In genomic region chr1:220045356-220046051, GRCh38 we compare ENCODE assay signal across 8 cellular contexts. TPM values are rescaled to one million over a fixed set of nuclear protein-coding genes. Genes with fewer than 3 reads are reported as not detected.
DNase-seq lines count a peak whose midpoint lies in the region; ATAC-seq, FAIRE-seq and TF ChIP-seq lines count a peak whose summit lies in the region.

No MANE protein-coding gene starts in this region.

- CTCF ChIA-PET in CD8-positive, alpha-beta memory T cell (lab: Charles Lee), result interaction anchor here (0.7 to 1.3 kb wide), 3 partner anchors 12 to 66 kb away, joined by 3 read pairs; no protein-coding TSS in a partner anchor

- H3K4me1 Mint-ChIP-seq in CD8-positive, alpha-beta memory T cell, result peaks cover 30 to 55% (median 41%) of the 10 kb centered on the region in 3 donors
- H3K4me1 Mint-ChIP-seq in effector memory CD8-positive, alpha-beta T cell (ENCODE audit: low read depth in 2 of 2), result peaks cover 15 to 30% of the 10 kb centered on the region in 2 donors
- peaks cover 25 to 27% of the 10 kb centered on the region in 2 donors for H3K4me1 Mint-ChIP-seq in natural killer cell

- DNase-seq in CD8-positive, alpha-beta memory T cell, result peak in 3 of 5 donors; percentile 17 to 47 (median 18)
- no peak for DNase-seq in RWPE2 (ENCODE audit: low spot score)
- DNase-seq in effector memory CD8-positive, alpha-beta T cell, result no peak
- no peak for DNase-seq in natural killer cell
- DNase-seq in RCC 7860 (ENCODE audit: low spot score), result no peak

- ATAC-seq in GM21529 (IDR thresholded peaks at IDR 0.05; ENCODE audit: unreplicated experiment), result peak; percentile 26
- no peak for ATAC-seq in RWPE2 (ENCODE audit: low read depth)
- peak; percentile 13 for ATAC-seq in effector memory CD8-positive, alpha-beta T cell (replicated peaks)
- no peak for ATAC-seq in natural killer cell
- ATAC-seq in HG02623 (IDR thresholded peaks at IDR 0.05; ENCODE audit: unreplicated experiment), result no peak
- ATAC-seq in GM19324 (IDR thresholded peaks at IDR 0.05; ENCODE audit: low FRiP score, unreplicated experiment), result no peak

- POLR2A ChIA-PET in CD8-positive, alpha-beta memory T cell (lab: Charles Lee), result interaction anchor here (0.6 to 1.0 kb wide), 2 partner anchors 9 to 44 kb away, joined by 7 to 8 read pairs; partner anchors contain the start of gene BPNT1

- no peak for TF ChIP-seq CTCF in RWPE2 (IDR thresholded peaks at IDR 0.05; ENCODE audit: poor library complexity, severe bottlenecking)
- TF ChIP-seq CTCF in natural killer cell (IDR thresholded peaks at IDR 0.05), result no peak

- peak overlapping the region; percentile 81 for H3K4me3 ChIP-seq in CD8-positive, alpha-beta memory T cell (ENCODE audit: low read length)
- peak overlapping the region; percentile 76 for H3K4me3 ChIP-seq in RWPE2 (ENCODE audit: severe bottlenecking)

- H3K9me3 ChIP-seq in CD8-positive, alpha-beta memory T cell (ENCODE audit: low read length), result no peaks in the 10 kb centered on the region
- no peaks in the 10 kb centered on the region for H3K9me3 ChIP-seq in RWPE2 (ENCODE audit: severe bottlenecking)

- peak overlapping the region; percentile 87 for H3K27ac ChIP-seq in CD8-positive, alpha-beta memory T cell (ENCODE audit: low read depth, low read length)
- peak overlapping the region; percentile 45 for H3K27ac ChIP-seq in RWPE2 (ENCODE audit: poor library complexity, severe bottlenecking)

- H3K9me3 Mint-ChIP-seq in CD8-positive, alpha-beta memory T cell, result no peaks in the 10 kb centered on the region
- H3K9me3 Mint-ChIP-seq in effector memory CD8-positive, alpha-beta T cell, result no peaks in the 10 kb centered on the region
- no peaks in the 10 kb centered on the region for H3K9me3 Mint-ChIP-seq in natural killer cell

- peaks cover 26% of the 10 kb centered on the region for H3K4me1 ChIP-seq in CD8-positive, alpha-beta memory T cell (ENCODE audit: insufficient read depth, low read length)
- H3K4me1 ChIP-seq in RWPE2 (ENCODE audit: insufficient read depth, poor library complexity, severe bottlenecking), result peaks cover 4% of the 10 kb centered on the region

- peak overlapping the region; percentile 90 to 99 (median 95) for H3K27ac Mint-ChIP-seq in CD8-positive, alpha-beta memory T cell
- peak overlapping the region; percentile 89 to 92 for H3K27ac Mint-ChIP-seq in effector memory CD8-positive, alpha-beta T cell
- H3K27ac Mint-ChIP-seq in natural killer cell, result peak overlapping the region; percentile 94 to 96

- H3K36me3 ChIP-seq in CD8-positive, alpha-beta memory T cell (ENCODE audit: insufficient read depth, low read length), result no peaks in the 10 kb centered on the region
- no peaks in the 10 kb centered on the region; the same call in 1 of the 2 replicates for H3K36me3 ChIP-seq in RWPE2 (ENCODE audit: low read depth)

- FAIRE-seq in RCC 7860 (lab: Jason Lieb, UNC), result no peak

- peak overlapping the region; percentile 85 to 97 (median 94) for H3K4me3 Mint-ChIP-seq in CD8-positive, alpha-beta memory T cell
- peak overlapping the region; percentile 83 to 94 for H3K4me3 Mint-ChIP-seq in effector memory CD8-positive, alpha-beta T cell
- H3K4me3 Mint-ChIP-seq in natural killer cell, result peak overlapping the region; percentile 98

- H3K36me3 Mint-ChIP-seq in CD8-positive, alpha-beta memory T cell, result peaks cover 0 to 23% (median 0%) of the 10 kb centered on the region in 3 donors
- H3K36me3 Mint-ChIP-seq in effector memory CD8-positive, alpha-beta T cell (ENCODE audit: insufficient read depth), result peaks cover 28% of the 10 kb centered on the region
- H3K36me3 Mint-ChIP-seq in natural killer cell, result no peaks in the 10 kb centered on the region

- intact Hi-C loops in natural killer cell (cut with micrococcal nuclease), result loop anchor here (1.0 to 2.0 kb wide), 3 partner anchors 44 to 227 kb away; partner anchors contain the start of genes BPNT1 and RAB3GAP2

- H3K27me3 Mint-ChIP-seq in CD8-positive, alpha-beta memory T cell, result no peaks in the 10 kb centered on the region
- no peaks in the 10 kb centered on the region for H3K27me3 Mint-ChIP-seq in effector memory CD8-positive, alpha-beta T cell
- H3K27me3 Mint-ChIP-seq in natural killer cell (ENCODE audit: low read depth in 2 of 2), result no peaks in the 10 kb centered on the region

- H3K27me3 ChIP-seq in CD8-positive, alpha-beta memory T cell (ENCODE audit: insufficient read depth, low read length, poor library complexity, severe bottlenecking), result no peaks in the 10 kb centered on the region
- H3K27me3 ChIP-seq in RWPE2 (ENCODE audit: insufficient read depth, poor library complexity, severe bottlenecking), result no peaks in the 10 kb centered on the region

RNA-seq across cellular contexts. Expression of gene EPRS1, which starts 0.8 kb away (rescaled TPM):
- 100 to 1,000 TPM; 174 to 204 TPM for total RNA-seq in CD8-positive, alpha-beta memory T cell
- 51.8 TPM for polyA plus RNA-seq in CD8-positive, alpha-beta memory T cell
- 10 to 100 TPM; 46.8 to 61.2 (median 47.4) TPM for total RNA-seq in natural killer cell

RNA-seq across cellular contexts. Expression of gene BPNT1, which starts 44.1 kb away (rescaled TPM):
- total RNA-seq in CD8-positive, alpha-beta memory T cell, result 10 to 100 TPM; 24.8 to 26.3 TPM
- polyA plus RNA-seq in CD8-positive, alpha-beta memory T cell, result 21.3 TPM
- total RNA-seq in natural killer cell, result 10 to 100 TPM in 1 of 3 donors, 1 to 10 TPM in 2; 8.8 to 11.6 (median 8.9) TPM

RNA-seq across cellular contexts. Expression of gene IARS2, which starts 48.4 kb away (rescaled TPM):
- total RNA-seq in CD8-positive, alpha-beta memory T cell, result 10 to 100 TPM; 80.8 to 83.0 TPM
- 68.9 TPM for polyA plus RNA-seq in CD8-positive, alpha-beta memory T cell
- total RNA-seq in natural killer cell, result 10 to 100 TPM; 27.5 to 35.0 (median 34.0) TPM

Comparison
In these comparisons a context has a peak if more than half of its experiments do, and no peak if none do; other contexts are left out.
1. DNase-seq: peak in CD8-positive, alpha-beta memory T cell (3 of 5); none in RWPE2 (single experiment), effector memory CD8-positive, alpha-beta T cell (0 of 3), natural killer cell (single experiment) and RCC 7860 (single experiment).
2. ATAC-seq: peak in GM21529 (single experiment) and effector memory CD8-positive, alpha-beta T cell (single experiment); none in RWPE2 (single experiment), natural killer cell (0 of 3), HG02623 (single experiment) and GM19324 (single experiment).
3. Peak in every context shown above with its lines, with median percentiles within 50 percentile points of each other: H3K27ac Mint-ChIP-seq and H3K4me3 Mint-ChIP-seq.